Comparison of ENCODE assay signal across 13 cellular contexts in genomic region chr10:614772-615582, GRCh38.
DNase-seq lines count a peak whose midpoint lies in the region; TF ChIP-seq lines count a peak whose summit lies in the region.
"Had no signal": no experiment of that assay in that cellular context is flagged by ENCODE, and none has a peak within 500 bp of the region (broad histone marks: within the 10 kb centered on the region; RNA-seq: fewer than 3 reads in every experiment).

No MANE protein-coding gene starts in this region.

- H3K27ac ChIP-seq in VCaP (peak overlapping the region; percentile 98), SJCRH30 (no peak overlapping the region)
- H3K27ac ChIP-seq: brain microvascular endothelial cell had no signal

- H3K4me1 ChIP-seq in SJCRH30: peaks cover 11% of the 10 kb centered on the region

- no peaks in the 10 kb centered on the region for H3K9me3 ChIP-seq in SJCRH30 (replicated peaks)

- intact Hi-C loops in posterior cingulate gyrus (cut with DNase I): loop anchor here (5.0 kb wide), 1 partner anchor 103 kb away; no protein-coding TSS in a partner anchor

- no peaks in the 10 kb centered on the region for H3K27me3 ChIP-seq in SJCRH30
- H3K27me3 ChIP-seq: brain microvascular endothelial cell had no signal

- H3K4me3 ChIP-seq in AG10803 (ENCODE audit: low read length) (no peak overlapping the region), SJCRH30 (no peak overlapping the region)

- H3K36me3 ChIP-seq in SJCRH30: no peaks in the 10 kb centered on the region
- H3K36me3 ChIP-seq: brain microvascular endothelial cell had no signal

- TF ChIP-seq CTCF in AG10803 (conservative IDR thresholded peaks at IDR 0.05; ENCODE audit: low read length) (no peak), VCaP (conservative IDR thresholded peaks at IDR 0.05) (no peak)

- DNase-seq in AG10803 (ENCODE audit: low read depth) (peak; percentile 83), hypothalamus (lab: John Stamatoyannopoulos, UW) (peak in 43 of 51 donors; percentile 22 to 93 (median 77)), posterior cingulate gyrus (peak; percentile 78 to 98 (median 88)), A172 (ENCODE audit: low spot score) (no peak), SJCRH30 (no peak)
- DNase-seq in stimulated activated naive CD4-positive, alpha-beta T cell (lab: John Stamatoyannopoulos, UW): no peak
- DNase-seq in stimulated activated CD4-positive, alpha-beta T cell treated with anti-CD3 and anti-CD28 coated beads, Interleukin-12 subunit alpha, Interleukin-12 subunit beta, amount 100 ng/mL, for 4 hours: no peak
- DNase-seq: activated T-cell treated with anti-CD3 and anti-CD28 coated beads, Interleukin-2, amount 50 U/mL, for 24 hours; NCI-H2029 treated with DMSO at 0.1 percent for 48 hours; stimulated activated CD8-positive, alpha-beta memory T cell treated with anti-CD3 and anti-CD28 coated beads, Interleukin-4, amount 100 ng/mL, for 48 hours; SW 1271 had no signal

Comparison
In these comparisons a context has a peak if more than half of its experiments do, and no peak if none do; other contexts are left out.
1. DNase-seq: peak in AG10803 (single experiment), hypothalamus (43 of 51) and posterior cingulate gyrus (10 of 10); none in stimulated activated naive CD4-positive, alpha-beta T cell (0 of 6), A172 (single experiment), SJCRH30 (0 of 2) and stimulated activated CD4-positive, alpha-beta T cell treated with anti-CD3 and anti-CD28 coated beads, Interleukin-12 subunit alpha, Interleukin-12 subunit beta, amount 100 ng/mL, for 4 hours (single experiment).